Comparison of ENCODE assay signal across 9 cellular contexts in the genomic region with DNA sequence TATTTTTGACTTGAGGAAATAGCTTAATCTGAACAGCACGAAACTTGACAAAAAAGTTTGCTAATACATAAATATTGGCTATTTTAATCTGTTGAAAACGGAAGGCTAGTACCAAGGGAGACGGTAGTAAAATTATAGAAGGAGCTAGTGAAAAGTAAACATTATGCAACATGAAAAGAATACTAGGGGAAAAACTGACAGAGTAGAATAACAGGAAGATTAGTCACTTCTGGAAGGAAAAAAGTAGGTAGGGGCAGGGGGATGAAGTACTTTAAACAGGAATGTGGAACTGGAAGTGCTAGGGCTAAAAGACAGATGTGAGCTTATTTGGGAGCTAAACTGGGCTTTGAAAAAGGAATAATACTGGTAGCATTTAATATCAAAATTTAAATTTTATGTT.
DNase-seq lines count a peak whose midpoint lies in the region; ATAC-seq and TF ChIP-seq lines count a peak whose summit lies in the region.
"Had no signal": no experiment of that assay in that cellular context is flagged by ENCODE, and none has a peak within 500 bp of the region (broad histone marks: within the 10 kb centered on the region; RNA-seq: fewer than 3 reads in every experiment).

No MANE protein-coding gene starts in this region.

- H3K27ac ChIP-seq in mesendoderm (ENCODE audit: low read depth, low read length), result no peak overlapping the region
- H3K27ac ChIP-seq: parathyroid adenoma had no signal

- H3K79me1 ChIP-seq in mesendoderm (ENCODE audit: low read length), result no peaks in the 10 kb centered on the region

- H3K9me3 Mint-ChIP-seq in chondrocyte (ENCODE audit: low read depth), result no peaks in the 10 kb centered on the region

- no peak overlapping the region for H3K18ac ChIP-seq in mesendoderm (ENCODE audit: low read length)

- ATAC-seq in HG02884 (IDR thresholded peaks at IDR 0.05; ENCODE audit: unreplicated experiment), result no peak

- no peak overlapping the region for H3K4me2 ChIP-seq in mesendoderm (ENCODE audit: low read length)

- whole genome bisulfite sequencing in mesendoderm (ENCODE audit: extremely low coverage, insufficient coverage, low lambda C conversion rate), result no CpG with 5 or more reads among the region's 3 CpGs

- peak overlapping the region; percentile 80 for H3K27ac Mint-ChIP-seq in chondrocyte (ENCODE audit: unreplicated experiment)

- H3K27me3 Mint-ChIP-seq in chondrocyte (ENCODE audit: low read depth), result no peaks in the 10 kb centered on the region

- H3K4me3 Mint-ChIP-seq in chondrocyte (ENCODE audit: unreplicated experiment), result no peak overlapping the region

- H3K4me3 ChIP-seq in AG09309 (ENCODE audit: control insufficient read depth, low read depth, low read length) (no peak overlapping the region), mesendoderm (ENCODE audit: low read length) (no peak overlapping the region)

- no peak for TF ChIP-seq CTCF in AG09309 (IDR thresholded peaks at IDR 0.05; ENCODE audit: control insufficient read depth, insufficient read depth, low read depth, low read length, missing control alignments)
- TF ChIP-seq CTCF in chondrocyte (IDR thresholded peaks at IDR 0.05), result no peak

- no peak overlapping the region for H2BK15ac ChIP-seq in mesendoderm (replicated peaks; ENCODE audit: low read depth)

- no peak overlapping the region for H4K5ac ChIP-seq in mesendoderm (ENCODE audit: low read length)

- H3K36me3 Mint-ChIP-seq in chondrocyte (ENCODE audit: low read depth), result peaks cover 10% of the 10 kb centered on the region

- H2AK5ac ChIP-seq in mesendoderm (ENCODE audit: low read length), result no peak overlapping the region

- H3K27me3 ChIP-seq in mesendoderm (ENCODE audit: insufficient read depth, low read length, poor library complexity), result no peaks in the 10 kb centered on the region

- H3K23ac ChIP-seq in mesendoderm (ENCODE audit: low read length), result no peak overlapping the region

- no peaks in the 10 kb centered on the region for H3K4me1 ChIP-seq in mesendoderm (ENCODE audit: control insufficient read depth, low read depth, low read length)
- H3K4me1 ChIP-seq: parathyroid adenoma had no signal

- H3K4me1 Mint-ChIP-seq in chondrocyte (ENCODE audit: low read depth), result peaks cover 64% of the 10 kb centered on the region

- H3K9ac ChIP-seq in mesendoderm (ENCODE audit: low read length), result no peak overlapping the region
- H3K9ac ChIP-seq: parathyroid adenoma had no signal

- no peak overlapping the region for H2BK5ac ChIP-seq in mesendoderm (ENCODE audit: low read length)

- no peaks in the 10 kb centered on the region for H3K36me3 ChIP-seq in mesendoderm (ENCODE audit: control insufficient read depth, insufficient read depth, low read length)

- H4K8ac ChIP-seq in mesendoderm (ENCODE audit: low read depth, low read length), result no peak overlapping the region

- H3K79me2 ChIP-seq in mesendoderm (ENCODE audit: control insufficient read depth, insufficient read depth, low read length), result no peaks in the 10 kb centered on the region

- H2BK120ac ChIP-seq in mesendoderm (ENCODE audit: low read depth, low read length), result no peak overlapping the region

- no peak overlapping the region for H3K4ac ChIP-seq in mesendoderm (ENCODE audit: low read depth, low read length)

- H3K56ac ChIP-seq in mesendoderm (ENCODE audit: low read length), result no peak overlapping the region

- DNase-seq in AG09309 (ENCODE audit: low read depth) (peak; percentile 41), LHCN-M2 (ENCODE audit: low read depth) (peak; percentile 89), chondrocyte (ENCODE audit: low spot score) (no peak), mesendoderm (peak; percentile 84), SW480 (ENCODE audit: low spot score) (no peak), germinal center (ENCODE audit: low spot score) (no peak), SKM-1 treated with dmso at 0.1 percent for 144 hours (lab: John Stamatoyannopoulos, UW; ENCODE audit: unreplicated experiment) (no peak)

Comparison
In these comparisons a context has a peak if more than half of its experiments do, and no peak if none do; other contexts are left out.
1. DNase-seq: peak in AG09309 (single experiment), LHCN-M2 (single experiment) and mesendoderm (single experiment); none in chondrocyte (single experiment), SW480 (single experiment), germinal center (single experiment) and SKM-1 treated with dmso at 0.1 percent for 144 hours (single experiment).